ENCODE assay signal across 8 cellular contexts in the genomic region with DNA sequence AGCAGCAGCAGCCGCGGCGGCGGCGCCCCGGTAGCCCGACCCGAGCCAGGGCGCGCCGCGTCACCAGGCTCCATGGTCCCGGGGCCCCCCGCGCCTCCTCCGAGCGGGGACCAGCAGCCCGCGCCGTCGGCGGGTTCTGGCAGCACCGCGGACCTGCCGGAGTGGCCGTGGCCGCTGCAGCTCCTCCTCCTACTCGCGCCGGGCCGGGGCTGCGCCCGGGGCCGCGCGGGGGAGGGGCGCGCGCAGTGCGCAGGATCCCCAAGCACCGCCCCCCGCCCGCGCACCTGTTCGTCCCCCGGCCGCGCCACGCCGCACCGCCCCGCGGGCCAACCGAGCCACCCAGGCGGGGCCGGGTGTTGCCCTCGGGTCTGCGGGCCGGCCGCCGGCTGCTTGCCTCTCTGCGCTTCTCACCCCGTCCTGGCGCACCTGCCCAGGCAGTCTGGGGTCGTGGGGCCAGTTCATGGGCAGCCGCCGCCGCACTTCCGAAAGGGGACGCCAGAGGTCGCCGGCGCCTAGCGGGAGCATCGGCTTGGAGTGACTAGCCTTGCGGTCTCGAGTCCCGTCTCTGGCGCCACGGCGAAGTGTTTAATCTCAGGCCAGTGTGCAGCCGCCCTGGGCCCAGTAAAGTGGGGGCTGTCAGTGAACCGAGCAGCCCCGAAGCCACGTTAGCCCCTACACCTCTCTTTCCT. TPM values are rescaled to one million over a fixed set of nuclear protein-coding genes. Genes with fewer than 3 reads are reported as not detected.
DNase-seq lines count a peak whose midpoint lies in the region; ATAC-seq and TF ChIP-seq lines count a peak whose summit lies in the region.

Gene SLC9A7, minus strand, starts transcription at position 163 of the 689 bp plus-strand sequence. Its CDS starts 89 bp downstream, at position 74.

- no peak within 1 kb of the TSS for H3K27ac ChIP-seq in AG04450 (ENCODE audit: low read depth, low read length)

- no peaks in the 10 kb centered on the region for H3K27me3 ChIP-seq in AG04450 (ENCODE audit: control insufficient read depth, insufficient read depth, low read length)

- POLR2A ChIA-PET in AG04450 (lab: Yijun Ruan, JAX) = interaction anchor here (1.3 kb wide), 1 partner anchor 33 kb away, joined by 4 read pairs; no protein-coding TSS in a partner anchor

- ATAC-seq in GM18873 (IDR thresholded peaks at IDR 0.05; ENCODE audit: low FRiP score, unreplicated experiment) (peak; percentile 63), HG03108 (IDR thresholded peaks at IDR 0.05; ENCODE audit: unreplicated experiment) (peak; percentile 55), left colon (peak; percentile 90)
- ATAC-seq in activated CD4-positive, CD25-positive, alpha-beta regulatory T cell treated with anti-CD3 and anti-CD28 coated beads, Interleukin-2, amount 50 U/mL, for 24 hours = peak; percentile 81 to 83

- DNase-seq in AG04450 (ENCODE audit: low read depth, low spot score) (no peak), NCI-H2227 treated with DMSO at 0.1 percent for 48 hours (lab: John Stamatoyannopoulos, UW) (peak; percentile 85), cerebellar cortex (ENCODE audit: low spot score) (peak; percentile 64), left colon (peak; percentile 42 to 79)
- DNase-seq in stimulated activated CD4-positive, alpha-beta T cell treated with anti-CD3 and anti-CD28 coated beads, Interleukin-1b, Interleukin-23, amount 100 ng/mL, for 48 hours = peak; percentile 79

- H3K4me3 ChIP-seq in AG04450 (ENCODE audit: low read depth, low read length) = peak within 1 kb of the TSS; percentile 73

- CTCF ChIA-PET in AG04450 (lab: Charles Lee) = interaction anchor here (0.6 to 2.9 kb wide), 7 partner anchors 11 to 334 kb away, joined by 3 to 32 read pairs (median 4); no protein-coding TSS in a partner anchor

- peak; percentile 72 for TF ChIP-seq CTCF in AG04450 (IDR thresholded peaks at IDR 0.05; ENCODE audit: low read depth, low read length)

- intact Hi-C loops in left colon (cut with DNase I, micrococcal nuclease) = no loop called here

- H3K9me3 ChIP-seq in AG04450 (ENCODE audit: control insufficient read depth, insufficient read depth, low read length) = no peaks in the 10 kb centered on the region

RNA-seq across cellular contexts. Expression of gene SLC9A7, which starts in this region (rescaled TPM):
- 15.3 and 16.3 TPM in 2 replicates for polyA plus RNA-seq in AG04450 (2011; rRNA removed)
- polyA minus RNA-seq in AG04450 (2011; rRNA and poly(A)+ RNA removed) = 55.0 and 70.3 TPM in 2 replicates
- 1 to 10 TPM in 1 of 2 donors, under 1 TPM in 1; 0.95 to 1.9 TPM for total RNA-seq in left colon
